ENCODE assay signal across 14 cellular contexts in the genomic region with DNA sequence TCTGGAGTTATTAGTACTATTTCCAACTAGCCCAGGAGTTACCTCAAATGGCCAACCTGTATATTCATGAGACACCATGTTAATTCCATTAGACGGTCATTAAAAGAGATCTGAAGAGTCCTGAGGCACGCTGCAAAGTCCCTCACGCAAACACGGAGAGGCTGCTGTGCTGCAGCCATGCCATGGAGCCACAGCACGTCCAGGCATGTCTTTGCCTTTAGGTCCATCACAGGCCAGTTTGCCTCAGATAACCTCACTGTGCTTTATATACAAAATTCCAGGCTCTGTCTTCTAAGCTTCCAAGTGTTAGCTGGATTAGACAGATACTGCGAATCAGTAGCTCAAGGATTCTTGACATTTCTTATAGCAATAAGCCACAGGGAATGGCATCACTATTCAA. TPM values are rescaled to one million over a fixed set of nuclear protein-coding genes. Genes with fewer than 3 reads are reported as not detected.
DNase-seq lines count a peak whose midpoint lies in the region; ATAC-seq and TF ChIP-seq lines count a peak whose summit lies in the region.
"Had no signal": no experiment of that assay in that cellular context is flagged by ENCODE, and none has a peak within 500 bp of the region (broad histone marks: within the 10 kb centered on the region; RNA-seq: fewer than 3 reads in every experiment).

No MANE protein-coding gene starts in this region.

- H3K27ac Mint-ChIP-seq in activated CD4-positive, alpha-beta memory T cell treated with anti-CD3 and anti-CD28 coated beads for 36 hours = no peak overlapping the region

- H3K9me3 ChIP-seq in mammary epithelial cell (replicated peaks; ENCODE audit: insufficient read depth, low read length) = no peaks in the 10 kb centered on the region

- peak; percentile 61 for DNase-seq in NCI-H2171 treated with DMSO at 0.1 percent for 48 hours (lab: John Stamatoyannopoulos, UW)
- no peak for DNase-seq in NCI-H2171 (lab: John Stamatoyannopoulos, UW)
- DNase-seq in NCI-H524 treated with DMSO at 0.1 percent for 48 hours (lab: John Stamatoyannopoulos, UW) = peak; percentile 80
- peak; percentile 27 for DNase-seq in mammary epithelial cell
- DNase-seq in sciatic nerve (ENCODE audit: low spot score) = no peak
- no peak for DNase-seq in activated CD4-positive, alpha-beta memory T cell treated with anti-CD3 and anti-CD28 coated beads for 36 hours
- no peak for DNase-seq in H7
- DNase-seq: C1 segment of cervical spinal cord, SHP77 had no signal

- 0% methylated on average over 6 of the region's 6 CpGs for WGBS in mammary epithelial cell (ENCODE audit: low coverage, missing lambda C conversion rate)

- H3K79me2 ChIP-seq in mammary epithelial cell (ENCODE audit: insufficient read depth, low read length) = no peaks in the 10 kb centered on the region

- no peaks in the 10 kb centered on the region for H4K20me1 ChIP-seq in mammary epithelial cell (ENCODE audit: insufficient read depth, low read length)

- H3K4me3 ChIP-seq in mammary epithelial cell (replicated peaks in 1 of 3; ENCODE audit: insufficient read depth in 1 of 3, low read depth in 2 of 3, low read length in 3 of 3) = no peak overlapping the region
- H3K4me3 ChIP-seq in H7 (ENCODE audit: insufficient read depth, low read depth, low read length) = no peak overlapping the region
- H3K4me3 ChIP-seq: GM12878 had no signal

- H3K36me3 Mint-ChIP-seq in activated CD4-positive, alpha-beta memory T cell treated with anti-CD3 and anti-CD28 coated beads for 36 hours = no peaks in the 10 kb centered on the region

- H3K36me3 ChIP-seq in mammary epithelial cell (ENCODE audit: insufficient read depth, low read length) = no peaks in the 10 kb centered on the region
- H3K36me3 ChIP-seq in H7 (replicated peaks; ENCODE audit: control insufficient read depth, insufficient read depth, low read length) = no peaks in the 10 kb centered on the region

- ATAC-seq in sciatic nerve (no peak), HG03196 (IDR thresholded peaks at IDR 0.05; ENCODE audit: unreplicated experiment) (no peak)
- ATAC-seq: GM12878, SK-N-SH treated with all-trans-retinoic acid at 6 μM for 48 hours had no signal

- H3K27ac ChIP-seq in mammary epithelial cell (ENCODE audit: insufficient read depth, low read depth, low read length) = no peak overlapping the region

- no peak overlapping the region for H3K4me3 Mint-ChIP-seq in activated CD4-positive, alpha-beta memory T cell treated with anti-CD3 and anti-CD28 coated beads for 36 hours

- no peak for TF ChIP-seq CTCF in mammary epithelial cell (conservative IDR thresholded peaks at IDR 0.05 in 1 of 2, IDR thresholded peaks at IDR 0.05 in 1 of 2; ENCODE audit: extremely low read depth in 1 of 2, insufficient read depth in 1 of 2, low read depth in 1 of 2, low read length in 2 of 2)

- no TSS peak for BruUV-seq in mammary epithelial cell (replicated peaks; lab: Mats Ljungman, UMichigan)

- H3K4me1 Mint-ChIP-seq in activated CD4-positive, alpha-beta memory T cell treated with anti-CD3 and anti-CD28 coated beads for 36 hours (ENCODE audit: low read depth) = no peaks in the 10 kb centered on the region

- in situ Hi-C loops in mammary epithelial cell (cut with MboI; ENCODE audit: low sequenced_read_pairs in 2 of 2) = no loop called here

- no peaks in the 10 kb centered on the region for H3K27me3 ChIP-seq in mammary epithelial cell (ENCODE audit: insufficient read depth, low read length)
- no peaks in the 10 kb centered on the region for H3K27me3 ChIP-seq in H7 (ENCODE audit: control insufficient read depth, insufficient read depth, low read length)

- H3K9ac ChIP-seq in mammary epithelial cell (ENCODE audit: insufficient read depth, low read length) = no peak overlapping the region

- H3K4me2 ChIP-seq in mammary epithelial cell (ENCODE audit: insufficient read depth, low read depth, low read length) = peak overlapping the region; percentile 69

- POLR2A ChIA-PET in activated CD4-positive, alpha-beta memory T cell treated with anti-CD3 and anti-CD28 coated beads for 36 hours (lab: Charles Lee) = no interaction called here

- intact Hi-C loops in mammary epithelial cell (cut with micrococcal nuclease) = no loop called here
- intact Hi-C loops in sciatic nerve (cut with DNase I) = no loop called here
- intact Hi-C loops in activated CD4-positive, alpha-beta memory T cell treated with anti-CD3 and anti-CD28 coated beads for 36 hours (cut with micrococcal nuclease) = no loop called here

- H3K9me3 Mint-ChIP-seq in activated CD4-positive, alpha-beta memory T cell treated with anti-CD3 and anti-CD28 coated beads for 36 hours = no peaks in the 10 kb centered on the region

- peaks cover 11% of the 10 kb centered on the region for H3K4me1 ChIP-seq in mammary epithelial cell (ENCODE audit: insufficient read depth, low read length)

- CTCF ChIA-PET in mammary epithelial cell (lab: Charles Lee; ENCODE audit: low non-redundant PET) = no interaction called here
- CTCF ChIA-PET in activated CD4-positive, alpha-beta memory T cell treated with anti-CD3 and anti-CD28 coated beads for 36 hours (lab: Charles Lee) = no interaction called here

- peak overlapping the region; percentile 88 for H2AFZ ChIP-seq in mammary epithelial cell (ENCODE audit: low read depth, low read length)

- H3K27me3 Mint-ChIP-seq in activated CD4-positive, alpha-beta memory T cell treated with anti-CD3 and anti-CD28 coated beads for 36 hours = peaks cover 3% of the 10 kb centered on the region

- dilution Hi-C loops in mammary epithelial cell (cut with HindIII; ENCODE audit: low sequenced_read_pairs) = no loop called here

RNA-seq across cellular contexts. Expression of a gene that starts 9.8 kb away (rescaled TPM):
- total RNA-seq in mammary epithelial cell = 1 to 10 TPM in 1 of 2 donors, under 1 TPM in 1; 0.56 to 1.3 TPM
- 2.0 TPM for polyA plus RNA-seq in mammary epithelial cell
- not detected for polyA minus RNA-seq in mammary epithelial cell
- 0.98 TPM for total RNA-seq in sciatic nerve
- under 1 TPM in 1 of 2 experiments, not detected in 1; 0.39 TPM for total RNA-seq in activated CD4-positive, alpha-beta memory T cell treated with anti-CD3 and anti-CD28 coated beads for 36 hours
- 3.7 and 4.5 TPM in 2 replicates for total RNA-seq in H7 (2014; rRNA removed; shearing (Covaris generic))
- total RNA-seq: G401; GM12878; T-helper 1 cell treated with Interleukin-12 subunit alpha and Interleukin-12 subunit beta and Interleukin-4 antibody, amounts not matched to agents 30 ng/mL and 1 ng/mL, for 36 hours had no signal
- polyA plus RNA-seq: GM12878 had no signal

Comparison
In these comparisons a context has a peak if more than half of its experiments do, and no peak if none do; other contexts are left out.
1. DNase-seq: peak in NCI-H2171 treated with DMSO at 0.1 percent for 48 hours (single experiment), NCI-H524 treated with DMSO at 0.1 percent for 48 hours (single experiment) and mammary epithelial cell (single experiment); none in NCI-H2171 (single experiment), sciatic nerve (single experiment), activated CD4-positive, alpha-beta memory T cell treated with anti-CD3 and anti-CD28 coated beads for 36 hours (single experiment) and H7 (single experiment).